In genomic region chr19:38894968-38895367, GRCh38 we compare ENCODE assay signal across 22 cellular contexts. TPM values are rescaled to one million over a fixed set of nuclear protein-coding genes. Genes with fewer than 3 reads are reported as not detected.
"Had no signal": no experiment of that assay in that cellular context is flagged by ENCODE, and none has a peak within 500 bp of the region (broad histone marks: within the 10 kb centered on the region; RNA-seq: fewer than 3 reads in every experiment).

No MANE protein-coding gene starts in this region.

- H3K27ac ChIP-seq: brain microvascular endothelial cell, esophagus squamous epithelium, neural progenitor cell, pancreas, right lobe of liver, tibial artery, VCaP had no signal

- H3K4me3 ChIP-seq: esophagus squamous epithelium, mucosa of descending colon, neural progenitor cell, pancreas, right lobe of liver, smooth muscle cell, tibial artery had no signal

- H3K27me3 Mint-ChIP-seq: activated naive CD8-positive, alpha-beta T cell treated with anti-CD3 and anti-CD28 coated beads, Interleukin-2, amount 50 U/mL, for 24 hours; naive B cell had no signal

- H3K27me3 ChIP-seq: brain microvascular endothelial cell, esophagus squamous epithelium, pancreas, right lobe of liver, tibial artery had no signal

- H3K9me3 ChIP-seq: esophagus squamous epithelium, mucosa of descending colon, pancreas, right lobe of liver, tibial artery had no signal

- H3K4me3 Mint-ChIP-seq: activated naive CD8-positive, alpha-beta T cell treated with anti-CD3 and anti-CD28 coated beads, Interleukin-2, amount 50 U/mL, for 24 hours; immature natural killer cell; neural progenitor cell had no signal

- DNase-seq: activated CD4-positive, CD25-positive, alpha-beta regulatory T cell treated with anti-CD3 and anti-CD28 coated beads, Interleukin-2, amount 50 U/mL, for 72 hours; activated naive CD4-positive, alpha-beta T cell treated with Interleukin-2 at 50 U/mL for 16 hours; activated naive CD8-positive, alpha-beta T cell treated with anti-CD3 and anti-CD28 coated beads, Interleukin-2, amount 50 U/mL, for 24 hours; anterior cingulate cortex; brain microvascular endothelial cell; cortex of kidney; effector CD8-positive, alpha-beta T cell; esophagus squamous epithelium; immature natural killer cell; mesenchymal stem cell; mucosa of descending colon; naive B cell; pancreas; right lobe of liver; stimulated activated CD4-positive, alpha-beta T cell treated with anti-CD3 and anti-CD28 coated beads, Interleukin-4, amount 100 ng/mL, for 1 hour; stimulated activated naive CD4-positive, alpha-beta T cell; tibial artery had no signal

- H3K36me3 Mint-ChIP-seq: naive B cell, neural progenitor cell had no signal

- H3K36me3 ChIP-seq: brain microvascular endothelial cell, neural progenitor cell, right lobe of liver had no signal

- H3K9me3 Mint-ChIP-seq: activated naive CD8-positive, alpha-beta T cell treated with anti-CD3 and anti-CD28 coated beads, Interleukin-2, amount 50 U/mL, for 24 hours; activated T-helper 2 cell treated with anti-CD3 and anti-CD28 coated beads, Interferon-gamma antibody, Interleukin-2, Interleukin-4, amounts not matched to agents 10 μg/mL and 5 μg/mL and 100 μg/mL, durations not matched to agents 14 hours and 24 hours and 36 hours; immature natural killer cell; naive B cell; neural progenitor cell had no signal

- H3K27ac Mint-ChIP-seq: activated naive CD8-positive, alpha-beta T cell treated with anti-CD3 and anti-CD28 coated beads, Interleukin-2, amount 50 U/mL, for 24 hours; activated T-helper 2 cell treated with anti-CD3 and anti-CD28 coated beads, Interferon-gamma antibody, Interleukin-2, Interleukin-4, amounts not matched to agents 10 μg/mL and 5 μg/mL and 100 μg/mL, durations not matched to agents 14 hours and 24 hours and 36 hours; neural progenitor cell had no signal

- FAIRE-seq: pancreas, urothelium cell line had no signal

- ATAC-seq: activated naive CD8-positive, alpha-beta T cell treated with anti-CD3 and anti-CD28 coated beads, Interleukin-2, amount 50 U/mL, for 24 hours; mucosa of descending colon; pancreas; right lobe of liver had no signal

RNA-seq across cellular contexts. Expression of gene CCER2, which starts 17.0 kb away (rescaled TPM):
- total RNA-seq: smooth muscle cell had no signal
- polyA plus RNA-seq: immature natural killer cell, smooth muscle cell had no signal
